ENCODE assay signal across 9 cellular contexts in genomic region chr11:88886796-88887195, GRCh38.
A peak's percentile ranks its signal among the peaks of the same experiment; 100 is the strongest.
DNase-seq lines count a peak whose midpoint lies in the region; ATAC-seq, FAIRE-seq and TF ChIP-seq lines count a peak whose summit lies in the region.
"Had no signal": no experiment of that assay in that cellular context is flagged by ENCODE, and none has a peak within 500 bp of the region (broad histone marks: within the 10 kb centered on the region; RNA-seq: fewer than 3 reads in every experiment).

No MANE protein-coding gene starts in this region.

- TF ChIP-seq RAD21 in H1 (IDR thresholded peaks at IDR 0.05 in 1 of 2, conservative IDR thresholded peaks at IDR 0.05 in 1 of 2; ENCODE audit: low read depth in 2 of 2, low read length in 2 of 2): peak; percentile 82 to 85

- H3K4me1 ChIP-seq in CD4-positive, CD25-positive, alpha-beta regulatory T cell (ENCODE audit: control insufficient read depth, insufficient read depth, low read length, poor library complexity, severe bottlenecking): no peaks in the 10 kb centered on the region
- H3K4me1 ChIP-seq in H1 (replicated peaks in 1 of 4; ENCODE audit: control insufficient read depth in 3 of 4, insufficient read depth in 4 of 4, low read length in 3 of 4): no peaks in the 10 kb centered on the region
- H3K4me1 ChIP-seq: SJSA1 had no signal

- FAIRE-seq in GM12891 (lab: Jason Lieb, UNC) (peak; percentile 83), H1 (lab: Jason Lieb, UNC) (peak; percentile 95)

- H3K4me1 Mint-ChIP-seq in CD4-positive, CD25-positive, alpha-beta regulatory T cell: no peaks in the 10 kb centered on the region
- no peaks in the 10 kb centered on the region for H3K4me1 Mint-ChIP-seq in osteocyte (ENCODE audit: unreplicated experiment)

- no peak overlapping the region for H2BK5ac ChIP-seq in H1 (ENCODE audit: low read depth, low read length)

- no peak overlapping the region for H3K9ac ChIP-seq in H1 (replicated peaks in 1 of 4; ENCODE audit: extremely low read depth in 1 of 4, low read depth in 3 of 4, low read length in 3 of 4)

- no peak overlapping the region for H2AK5ac ChIP-seq in H1 (ENCODE audit: low read depth, low read length)

- H3K4ac ChIP-seq in H1 (replicated peaks; ENCODE audit: insufficient read length, low read depth, low read length): no peak overlapping the region

- no peak overlapping the region for H3K18ac ChIP-seq in H1 (ENCODE audit: extremely low read depth, low read length)

- H4K8ac ChIP-seq in H1 (ENCODE audit: extremely low read depth, insufficient read depth, low read length): no peak overlapping the region

- no peak overlapping the region for H2BK20ac ChIP-seq in H1 (ENCODE audit: low read length)

- H3K27me3 Mint-ChIP-seq in CD4-positive, CD25-positive, alpha-beta regulatory T cell: no peaks in the 10 kb centered on the region
- no peaks in the 10 kb centered on the region for H3K27me3 Mint-ChIP-seq in osteocyte (ENCODE audit: unreplicated experiment)

- no peaks in the 10 kb centered on the region for H3K79me1 ChIP-seq in H1 (ENCODE audit: low read depth, low read length)

- H3K36me3 ChIP-seq in CD4-positive, CD25-positive, alpha-beta regulatory T cell (ENCODE audit: control insufficient read depth, insufficient read depth, low read length): no peaks in the 10 kb centered on the region
- H3K36me3 ChIP-seq in H1 (ENCODE audit: control insufficient read depth in 2 of 4, insufficient read depth in 4 of 4, low read length in 3 of 4): no peaks in the 10 kb centered on the region
- H3K36me3 ChIP-seq: SJSA1 had no signal

- H3K14ac ChIP-seq in H1 (ENCODE audit: insufficient read length): no peak overlapping the region

- DNase-seq in CD4-positive, CD25-positive, alpha-beta regulatory T cell: peak; percentile 3 to 47 (median 37)
- no peak for DNase-seq in GM12891 (ENCODE audit: insufficient read length, low spot score)
- peak; percentile 82 for DNase-seq in SK-MEL-5 (ENCODE audit: low read depth, low spot score)
- DNase-seq in H1 (ENCODE audit: low read depth in 1 of 2, low spot score in 2 of 2): peak; percentile 1 to 63
- peak; percentile 43 for DNase-seq in stimulated activated CD8-positive, alpha-beta memory T cell treated with anti-CD3 and anti-CD28 coated beads, Interleukin-4, amount 100 ng/mL, for 48 hours
- DNase-seq in osteocyte (ENCODE audit: extremely low spot score, unreplicated experiment): no peak
- no peak for DNase-seq in activated CD4-positive, CD25-positive, alpha-beta regulatory T cell (lab: John Stamatoyannopoulos, UW)

- no peak overlapping the region for H4K91ac ChIP-seq in H1 (replicated peaks; ENCODE audit: insufficient read length, low read length)

- POLR2A ChIA-PET in H1 (lab: Charles Lee; ENCODE audit: partially characterized antibody): no interaction called here

- no peak for ATAC-seq in CD4-positive, CD25-positive, alpha-beta regulatory T cell (ENCODE audit: low read depth in 2 of 2)
- peak; percentile 49 for ATAC-seq in HG03196 (IDR thresholded peaks at IDR 0.05; ENCODE audit: unreplicated experiment)

- H3K9me3 ChIP-seq in CD4-positive, CD25-positive, alpha-beta regulatory T cell (ENCODE audit: control insufficient read depth in 2 of 2, low read length in 2 of 2): peaks cover 0 to 2% of the 10 kb centered on the region in 2 experiments
- H3K9me3 ChIP-seq in H1 (ENCODE audit: insufficient read depth in 2 of 2, low read depth in 1 of 2, low read length in 1 of 2): peaks cover 6 to 16% of the 10 kb centered on the region in 2 experiments; a peak in 3 of 4 replicates
- H3K9me3 ChIP-seq: SJSA1 had no signal

- no peak overlapping the region for H2BK12ac ChIP-seq in H1 (ENCODE audit: low read depth, low read length)

- H3K23me2 ChIP-seq in H1 (ENCODE audit: low read depth, low read length): no peaks in the 10 kb centered on the region

- no peak for TF ChIP-seq POLR2A in GM12891 (IDR thresholded peaks at IDR 0.05; ENCODE audit: low read depth, low read length)
- TF ChIP-seq POLR2A in H1 (IDR thresholded peaks at IDR 0.05; ENCODE audit: control extremely low read depth in 1 of 2, low read depth in 2 of 2, low read length in 2 of 2): no peak

- no peak overlapping the region for H3K23ac ChIP-seq in H1 (ENCODE audit: insufficient read length)

- no peak overlapping the region for H3K27ac ChIP-seq in CD4-positive, CD25-positive, alpha-beta regulatory T cell (ENCODE audit: insufficient read depth, low read length, poor library complexity, severe bottlenecking)
- no peak overlapping the region for H3K27ac ChIP-seq in H1 (ENCODE audit: low read depth, low read length)
- H3K27ac ChIP-seq: SJSA1 had no signal

- peaks cover 0 to 35% (median 10%) of the 10 kb centered on the region in 7 donors for H3K9me3 Mint-ChIP-seq in CD4-positive, CD25-positive, alpha-beta regulatory T cell
- H3K9me3 Mint-ChIP-seq in osteocyte (ENCODE audit: unreplicated experiment): peaks cover 18% of the 10 kb centered on the region

- CTCF ChIA-PET in H1 (lab: Charles Lee; ENCODE audit: partially characterized antibody): interaction anchor here (0.6 to 1.5 kb wide), 11 partner anchors 9 to 1431 kb away, joined by 3 to 4 read pairs (median 3); no protein-coding TSS in a partner anchor

- no peaks in the 10 kb centered on the region for H3K27me3 ChIP-seq in CD4-positive, CD25-positive, alpha-beta regulatory T cell (ENCODE audit: control insufficient read depth, insufficient read depth, low read length)
- H3K27me3 ChIP-seq in H1 (replicated peaks in 1 of 4; ENCODE audit: control insufficient read depth in 3 of 4, extremely low read depth in 1 of 4, insufficient read depth in 3 of 4, low read length in 3 of 4): no peaks in the 10 kb centered on the region
- H3K27me3 ChIP-seq: SJSA1 had no signal

- no peak overlapping the region for H3K56ac ChIP-seq in H1 (replicated peaks; ENCODE audit: insufficient read length, low read depth, low read length)

- no peak overlapping the region for H3K4me2 ChIP-seq in H1 (ENCODE audit: insufficient read depth in 1 of 2, low read depth in 2 of 2, low read length in 2 of 2)

- no peak overlapping the region for H4K5ac ChIP-seq in H1 (ENCODE audit: insufficient read length, low read depth, low read length)

- H2BK120ac ChIP-seq in H1 (replicated peaks; ENCODE audit: low read depth, low read length): no peak overlapping the region

- no peak for TF ChIP-seq EP300 in H1 (IDR thresholded peaks at IDR 0.05; ENCODE audit: borderline replicate concordance in 1 of 2, low read depth in 2 of 2, low read length in 2 of 2)

- in situ Hi-C loops in SK-MEL-5 (cut with HindIII; ENCODE audit: low pct_unique_long_range_greater_than_20kb, low sequenced_read_pairs): no loop called here

- H3K4me3 ChIP-seq in CD4-positive, CD25-positive, alpha-beta regulatory T cell (ENCODE audit: low read depth, low read length): no peak overlapping the region
- H3K4me3 ChIP-seq in H1 (ENCODE audit: extremely low read depth in 1 of 4, insufficient read depth in 2 of 4, low read depth in 3 of 4, low read length in 4 of 4): no peak overlapping the region
- H3K4me3 ChIP-seq: SJSA1 had no signal

- no peak overlapping the region for H3K27ac Mint-ChIP-seq in CD4-positive, CD25-positive, alpha-beta regulatory T cell
- no peak overlapping the region for H3K27ac Mint-ChIP-seq in osteocyte (ENCODE audit: unreplicated experiment)

- TF ChIP-seq CTCF in H1 (IDR thresholded peaks at IDR 0.05; ENCODE audit: control extremely low read depth in 1 of 3, insufficient read depth in 1 of 3, low read depth in 1 of 3, low read length in 3 of 3) (peak; percentile 24 to 75 (median 56); a peak in 3 of 4 replicates), osteocyte (IDR thresholded peaks at IDR 0.05) (no peak)

- no peak overlapping the region for H2AFZ ChIP-seq in H1 (ENCODE audit: low read length)

- WGBS in H1 (ENCODE audit: extremely low coverage in 1 of 2, insufficient coverage in 1 of 2, insufficient read length in 1 of 2, insufficient replicate concordance in 2 of 2, low coverage in 1 of 2, low lambda C conversion rate in 2 of 2, missing lambda C conversion rate in 1 of 2), 2 experiments: 92% methylated on average over 3 of the region's 3 CpGs; no CpG with 5 or more reads in 1 of the 2 experiments

- no peaks in the 10 kb centered on the region for H3K79me2 ChIP-seq in H1 (ENCODE audit: control insufficient read depth in 1 of 2, insufficient read depth in 2 of 2, low read length in 2 of 2)

- no peak overlapping the region for H3K4me3 Mint-ChIP-seq in CD4-positive, CD25-positive, alpha-beta regulatory T cell
- no peak overlapping the region for H3K4me3 Mint-ChIP-seq in osteocyte (ENCODE audit: unreplicated experiment)

- no peak overlapping the region for H2BK15ac ChIP-seq in H1 (ENCODE audit: low read length)

- H4K20me1 ChIP-seq in H1 (replicated peaks in 1 of 2; ENCODE audit: control insufficient read depth in 1 of 2, insufficient read depth in 2 of 2, low read length in 2 of 2): no peaks in the 10 kb centered on the region

- H3K36me3 Mint-ChIP-seq in CD4-positive, CD25-positive, alpha-beta regulatory T cell: peaks cover 4% of the 10 kb centered on the region
- no peaks in the 10 kb centered on the region for H3K36me3 Mint-ChIP-seq in osteocyte (ENCODE audit: unreplicated experiment)

TF ChIP-seq in GM12891, 5 proteins besides CTCF, POLR2A, EP300 and RAD21:
- TF ChIP-seq TAF1 (IDR thresholded peaks at IDR 0.05; ENCODE audit: low read depth, low read length) (no peak), POLR2AphosphoS5 (IDR thresholded peaks at IDR 0.05; ENCODE audit: low read depth, low read length) (no peak), POU2F2 (IDR thresholded peaks at IDR 0.05; ENCODE audit: low read depth, low read length) (no peak), PAX5 (IDR thresholded peaks at IDR 0.05; ENCODE audit: insufficient read depth, low read length, severe bottlenecking) (no peak), SPI1 (IDR thresholded peaks at IDR 0.05; ENCODE audit: low read depth, low read length) (no peak)

TF ChIP-seq in H1, 55 proteins besides CTCF, POLR2A, EP300 and RAD21:
- TF ChIP-seq EGR1 (IDR thresholded peaks at IDR 0.05; ENCODE audit: borderline replicate concordance, low read depth, low read length) (no peak), MAX (IDR thresholded peaks at IDR 0.05) (0 out of 2 replicates have a peak, but pooled peaks have one; percentile 29)

Comparison
In these comparisons a context has a peak if more than half of its experiments do, and no peak if none do; other contexts are left out.
1. DNase-seq: peak in CD4-positive, CD25-positive, alpha-beta regulatory T cell (3 of 3), SK-MEL-5 (single experiment), H1 (2 of 2) and stimulated activated CD8-positive, alpha-beta memory T cell treated with anti-CD3 and anti-CD28 coated beads, Interleukin-4, amount 100 ng/mL, for 48 hours (single experiment); none in GM12891 (single experiment), osteocyte (single experiment) and activated CD4-positive, CD25-positive, alpha-beta regulatory T cell (0 of 4).